In genomic region chr19:14441041-14441938, GRCh38 we compare ENCODE assay signal across 11 cellular contexts. TPM values are rescaled to one million over a fixed set of nuclear protein-coding genes. Genes with fewer than 3 reads are reported as not detected.
DNase-seq lines count a peak whose midpoint lies in the region; ATAC-seq and TF ChIP-seq lines count a peak whose summit lies in the region.
"Had no signal": no experiment of that assay in that cellular context is flagged by ENCODE, and none has a peak within 500 bp of the region (broad histone marks: within the 10 kb centered on the region; RNA-seq: fewer than 3 reads in every experiment).

No MANE protein-coding gene starts in this region.

- H3K9me3 ChIP-seq in left ventricle myocardium inferior (replicated peaks) (no peaks in the 10 kb centered on the region), T-helper 17 cell (ENCODE audit: control insufficient read depth, low read length, poor library complexity, severe bottlenecking) (no peaks in the 10 kb centered on the region), iPS-15b (ENCODE audit: control insufficient read depth, insufficient read depth, low read length) (no peaks in the 10 kb centered on the region)

- H3K36me3 ChIP-seq in left ventricle myocardium inferior (peaks cover 54% of the 10 kb centered on the region), iPS-15b (ENCODE audit: control insufficient read depth, insufficient read depth, low read length) (peaks cover 33% of the 10 kb centered on the region)

- H3K27ac Mint-ChIP-seq in T-helper 17 cell, result peak overlapping the region; percentile 97

- no peaks in the 10 kb centered on the region for H3K27me3 ChIP-seq in left ventricle myocardium inferior (ENCODE audit: low read depth)
- H3K27me3 ChIP-seq in iPS-15b (ENCODE audit: control insufficient read depth, insufficient read depth, low read length), result no peaks in the 10 kb centered on the region
- H3K27me3 ChIP-seq in dorsolateral prefrontal cortex, result no peaks in the 10 kb centered on the region

- H3K27ac ChIP-seq in left ventricle myocardium inferior (replicated peaks), result peak overlapping the region; percentile 97
- H3K27ac ChIP-seq in dorsolateral prefrontal cortex, result peak overlapping the region in 3 of 59 donors; percentile 1 to 51 (median 25)

- ATAC-seq in Right ventricle myocardium superior (ENCODE audit: poor library complexity) (no peak), T-helper 17 cell (no peak)
- ATAC-seq: left colon had no signal

- H3K4me1 ChIP-seq in left ventricle myocardium inferior (peaks cover 53% of the 10 kb centered on the region), iPS-15b (ENCODE audit: control insufficient read depth, insufficient read depth, low read length) (no peaks in the 10 kb centered on the region)

- no peak for TF ChIP-seq CTCF in left ventricle myocardium inferior (IDR thresholded peaks at IDR 0.05; ENCODE audit: borderline replicate concordance)
- TF ChIP-seq CTCF in dorsolateral prefrontal cortex (IDR thresholded peaks at IDR 0.05 in 54 of 56, conservative IDR thresholded peaks at IDR 0.05 in 2 of 56; ENCODE audit: low read depth in 1 of 56, partially characterized antibody in 56 of 56), result no peak

- H3K4me3 Mint-ChIP-seq in T-helper 17 cell, result peak overlapping the region; percentile 76

- H3K9ac ChIP-seq in iPS-15b (ENCODE audit: low read depth, low read length), result peak overlapping the region; percentile 24

- H3K4me1 Mint-ChIP-seq in T-helper 17 cell, result peaks cover 30% of the 10 kb centered on the region

- H3K4me3 ChIP-seq in left ventricle myocardium inferior, result no peak overlapping the region
- H3K4me3 ChIP-seq in iPS-15b (ENCODE audit: low read depth, low read length), result no peak overlapping the region
- no peak overlapping the region for H3K4me3 ChIP-seq in dorsolateral prefrontal cortex

- no peaks in the 10 kb centered on the region for H3K27me3 Mint-ChIP-seq in T-helper 17 cell

- DNase-seq in left ventricle myocardium inferior (peak; percentile 21), Right ventricle myocardium superior (no peak), T-helper 17 cell (no peak), NCI-H1930 (lab: John Stamatoyannopoulos, UW) (no peak), NCI-H2029 treated with DMSO at 0.1 percent for 48 hours (lab: John Stamatoyannopoulos, UW) (no peak), dorsolateral prefrontal cortex (no peak), AML-193 (lab: John Stamatoyannopoulos, UW) (no peak)
- DNase-seq: IMR-90, left colon, SW 1271 had no signal

- intact Hi-C loops in left ventricle myocardium inferior (cut with micrococcal nuclease), result no loop called here
- intact Hi-C loops in Right ventricle myocardium superior (cut with DNase I), result no loop called here
- intact Hi-C loops in dorsolateral prefrontal cortex (cut with DNase I), result no loop called here

- H3K36me3 Mint-ChIP-seq in T-helper 17 cell (ENCODE audit: low read depth), result peaks cover 15% of the 10 kb centered on the region

RNA-seq across cellular contexts. Expression of gene PKN1, which starts 8.2 kb away (rescaled TPM):
- total RNA-seq in left ventricle myocardium inferior (129 TPM), Right ventricle myocardium superior (129 TPM), T-helper 17 cell (100 to 1,000 TPM; 163 to 202 TPM), dorsolateral prefrontal cortex (100 to 1,000 TPM in 6 of 120 experiments, 10 to 100 TPM in 114; 45.9 to 129 (median 73.3) TPM)

RNA-seq across cellular contexts. Expression of gene DDX39A, which starts 22.1 kb away (rescaled TPM):
- total RNA-seq in left ventricle myocardium inferior (33.4 TPM), Right ventricle myocardium superior (29.1 TPM), T-helper 17 cell (100 to 1,000 TPM; 276 to 284 TPM), dorsolateral prefrontal cortex (10 to 100 TPM; 17.5 to 45.6 (median 29.1) TPM)

RNA-seq across cellular contexts. Expression of gene PTGER1, which starts 33.9 kb away (rescaled TPM):
- not detected for total RNA-seq in left ventricle myocardium inferior
- not detected for total RNA-seq in Right ventricle myocardium superior
- not detected for total RNA-seq in T-helper 17 cell
- 1 to 10 TPM in 24 of 120 experiments, under 1 TPM in 58, not detected in 38; 0.29 to 4.1 (median 0.66) TPM for total RNA-seq in dorsolateral prefrontal cortex

RNA-seq across cellular contexts. Expression of gene GIPC1, which starts 54.6 kb away (rescaled TPM):
- total RNA-seq in left ventricle myocardium inferior (45.5 TPM), Right ventricle myocardium superior (48.9 TPM), T-helper 17 cell (10 to 100 TPM; 34.8 to 38.6 TPM), dorsolateral prefrontal cortex (100 to 1,000 TPM in 13 of 120 experiments, 10 to 100 TPM in 107; 54.9 to 112 (median 87.4) TPM)
